Comparison of ENCODE assay signal across 17 cellular contexts in the genomic region with DNA sequence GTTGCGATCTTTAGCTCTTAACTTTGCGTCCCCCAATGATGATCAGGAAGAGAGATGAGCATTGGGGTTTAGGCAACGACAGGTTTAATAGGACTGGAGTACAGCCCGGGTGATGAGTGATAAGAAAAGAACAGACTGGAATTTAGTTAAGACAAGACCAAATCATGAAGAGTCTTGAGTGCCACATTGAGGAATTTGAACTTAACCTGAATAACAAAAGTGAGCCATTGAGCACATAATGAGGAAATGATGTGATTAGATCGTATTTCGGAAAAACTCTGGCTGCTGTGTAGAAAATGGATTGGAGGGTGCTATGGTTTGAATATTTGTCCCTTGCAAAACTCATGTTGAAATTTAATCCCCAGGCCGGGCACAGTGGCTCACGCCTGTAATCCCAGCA.
A peak's percentile ranks its signal among the peaks of the same experiment; 100 is the strongest.
DNase-seq lines count a peak whose midpoint lies in the region; ATAC-seq and TF ChIP-seq lines count a peak whose summit lies in the region.
"Had no signal": no experiment of that assay in that cellular context is flagged by ENCODE, and none has a peak within 500 bp of the region (broad histone marks: within the 10 kb centered on the region; RNA-seq: fewer than 3 reads in every experiment).

No MANE protein-coding gene starts in this region.

- H3K27me3 ChIP-seq in tibial artery (no peaks in the 10 kb centered on the region), BE2C (no peaks in the 10 kb centered on the region)

- H3K27ac Mint-ChIP-seq in activated naive CD4-positive, alpha-beta T cell treated with anti-CD3 and anti-CD28 coated beads, Interleukin-2, amount 10 ng/mL, durations not matched to agents 7 days and 5 days, result peak overlapping the region; percentile 28
- peak overlapping the region in 1 of 2 donors; percentile 93 for H3K27ac Mint-ChIP-seq in activated naive CD4-positive, alpha-beta T cell treated with anti-CD3 and anti-CD28 coated beads, Interleukin-2, amount 50 U/mL, for 72 hours
- H3K27ac Mint-ChIP-seq in activated CD4-positive, alpha-beta memory T cell treated with anti-CD3 and anti-CD28 coated beads, Interleukin-2, amount 10 ng/mL, durations not matched to agents 7 days and 5 days, result peak overlapping the region; percentile 98
- peak overlapping the region; percentile 22 to 100 (median 96) for H3K27ac Mint-ChIP-seq in immature natural killer cell

- H3K36me3 ChIP-seq in tibial artery (no peaks in the 10 kb centered on the region), BE2C (no peaks in the 10 kb centered on the region)
- H3K36me3 ChIP-seq: HAP-1 had no signal

- H3K36me3 Mint-ChIP-seq in activated naive CD4-positive, alpha-beta T cell treated with anti-CD3 and anti-CD28 coated beads, Interleukin-2, amount 10 ng/mL, durations not matched to agents 7 days and 5 days, result no peaks in the 10 kb centered on the region
- H3K36me3 Mint-ChIP-seq in activated naive CD4-positive, alpha-beta T cell treated with anti-CD3 and anti-CD28 coated beads, Interleukin-2, amount 50 U/mL, for 72 hours, result peaks cover 5 to 10% of the 10 kb centered on the region in 2 donors
- H3K36me3 Mint-ChIP-seq in activated CD4-positive, alpha-beta memory T cell treated with anti-CD3 and anti-CD28 coated beads, Interleukin-2, amount 10 ng/mL, durations not matched to agents 7 days and 5 days (ENCODE audit: low read depth), result peaks cover 9% of the 10 kb centered on the region
- no peaks in the 10 kb centered on the region for H3K36me3 Mint-ChIP-seq in immature natural killer cell

- intact Hi-C loops in tibial artery (cut with DNase I; ENCODE audit: low total_unique reads), result loop anchor here (5.0 to 10.0 kb wide), 2 partner anchors 75 to 87 kb away; a partner anchor contains a TSS

- ATAC-seq in activated naive CD4-positive, alpha-beta T cell treated with anti-CD3 and anti-CD28 coated beads, Interleukin-2, amount 50 U/mL, for 72 hours, result no peak
- ATAC-seq in GM19467 (IDR thresholded peaks at IDR 0.05; ENCODE audit: unreplicated experiment), result no peak
- no peak for ATAC-seq in GM21737 (IDR thresholded peaks at IDR 0.05; ENCODE audit: unreplicated experiment)
- ATAC-seq: left lobe of liver, right cardiac atrium had no signal

- no peaks in the 10 kb centered on the region for H3K9me3 Mint-ChIP-seq in activated naive CD4-positive, alpha-beta T cell treated with anti-CD3 and anti-CD28 coated beads, Interleukin-2, amount 10 ng/mL, durations not matched to agents 7 days and 5 days
- peaks cover 0 to 7% of the 10 kb centered on the region in 2 donors for H3K9me3 Mint-ChIP-seq in activated naive CD4-positive, alpha-beta T cell treated with anti-CD3 and anti-CD28 coated beads, Interleukin-2, amount 50 U/mL, for 72 hours
- H3K9me3 Mint-ChIP-seq in activated CD4-positive, alpha-beta memory T cell treated with anti-CD3 and anti-CD28 coated beads, Interleukin-2, amount 10 ng/mL, durations not matched to agents 7 days and 5 days, result no peaks in the 10 kb centered on the region
- H3K9me3 Mint-ChIP-seq in immature natural killer cell, result no peaks in the 10 kb centered on the region

- H3K4me1 ChIP-seq in tibial artery (peaks cover 0 to 26% (median 18%) of the 10 kb centered on the region in 4 donors), BE2C (0 out of 2 replicates have a peak, but pooled peaks cover 6% of the 10 kb centered on the region)

- no peak for TF ChIP-seq CTCF in tibial artery (IDR thresholded peaks at IDR 0.05)
- no peak for TF ChIP-seq CTCF in BE2C (IDR thresholded peaks at IDR 0.05; ENCODE audit: low read depth, low read length)

- no peak for DNase-seq in activated naive CD4-positive, alpha-beta T cell treated with anti-CD3 and anti-CD28 coated beads, Interleukin-2, amount 10 ng/mL, durations not matched to agents 7 days and 5 days
- DNase-seq in activated naive CD4-positive, alpha-beta T cell treated with anti-CD3 and anti-CD28 coated beads, Interleukin-2, amount 50 U/mL, for 72 hours (ENCODE audit: low spot score in 2 of 2), result no peak
- DNase-seq in activated CD4-positive, alpha-beta memory T cell treated with anti-CD3 and anti-CD28 coated beads, Interleukin-2, amount 10 ng/mL, durations not matched to agents 7 days and 5 days, result no peak
- no peak for DNase-seq in immature natural killer cell
- no peak for DNase-seq in tibial artery
- DNase-seq in BE2C, result no peak
- DNase-seq: anterior cingulate cortex; dermis blood vessel endothelial cell; hippocampal formation; NCI-H1436 treated with DMSO at 0.1 percent for 48 hours; NCI-H446 treated with DMSO at 0.1 percent for 48 hours; right cardiac atrium; stimulated activated CD4-positive, alpha-beta T cell treated with anti-CD3 and anti-CD28 coated beads, Interleukin-2, amount 100 ng/mL, for 48 hours had no signal

- H3K4me3 ChIP-seq in tibial artery (no peak overlapping the region), BE2C (ENCODE audit: low read depth, low read length) (no peak overlapping the region)
- H3K4me3 ChIP-seq: HAP-1 had no signal

- H3K4me3 Mint-ChIP-seq in activated naive CD4-positive, alpha-beta T cell treated with anti-CD3 and anti-CD28 coated beads, Interleukin-2, amount 10 ng/mL, durations not matched to agents 7 days and 5 days, result peak overlapping the region; percentile 2
- no peak overlapping the region for H3K4me3 Mint-ChIP-seq in activated CD4-positive, alpha-beta memory T cell treated with anti-CD3 and anti-CD28 coated beads, Interleukin-2, amount 10 ng/mL, durations not matched to agents 7 days and 5 days
- peak overlapping the region; percentile 95 to 98 (median 97) for H3K4me3 Mint-ChIP-seq in immature natural killer cell

- CTCF ChIA-PET in activated naive CD4-positive, alpha-beta T cell treated with anti-CD3 and anti-CD28 coated beads, Interleukin-2, amount 10 ng/mL, durations not matched to agents 7 days and 5 days (lab: Charles Lee), result interaction anchor here (1.6 kb wide), 1 partner anchor 39 kb away, joined by 5 read pairs; no protein-coding TSS in a partner anchor
- CTCF ChIA-PET in activated CD4-positive, alpha-beta memory T cell treated with anti-CD3 and anti-CD28 coated beads, Interleukin-2, amount 10 ng/mL, durations not matched to agents 7 days and 5 days (lab: Charles Lee), result interaction anchor here (2.0 kb wide), 1 partner anchor 83 kb away, joined by 10 read pairs; no protein-coding TSS in a partner anchor

- no peaks in the 10 kb centered on the region for H3K27me3 Mint-ChIP-seq in activated naive CD4-positive, alpha-beta T cell treated with anti-CD3 and anti-CD28 coated beads, Interleukin-2, amount 10 ng/mL, durations not matched to agents 7 days and 5 days
- no peaks in the 10 kb centered on the region for H3K27me3 Mint-ChIP-seq in activated CD4-positive, alpha-beta memory T cell treated with anti-CD3 and anti-CD28 coated beads, Interleukin-2, amount 10 ng/mL, durations not matched to agents 7 days and 5 days
- H3K27me3 Mint-ChIP-seq in immature natural killer cell (ENCODE audit: low read depth in 3 of 3), result peaks cover 8 to 15% (median 9%) of the 10 kb centered on the region in 3 donors

- peak overlapping the region; percentile 91 to 92 for H3K27ac ChIP-seq in tibial artery

- no peaks in the 10 kb centered on the region for H3K9me3 ChIP-seq in tibial artery
- no peaks in the 10 kb centered on the region for H3K9me3 ChIP-seq in BE2C
- H3K9me3 ChIP-seq: HAP-1 had no signal

- POLR2A ChIA-PET in activated CD4-positive, alpha-beta memory T cell treated with anti-CD3 and anti-CD28 coated beads, Interleukin-2, amount 10 ng/mL, durations not matched to agents 7 days and 5 days (lab: Charles Lee), result interaction anchor here (0.6 to 4.4 kb wide), 5 partner anchors 8 to 298 kb away, joined by 3 to 73 read pairs (median 17); a partner anchor contains a TSS

- H3K4me1 Mint-ChIP-seq in activated naive CD4-positive, alpha-beta T cell treated with anti-CD3 and anti-CD28 coated beads, Interleukin-2, amount 10 ng/mL, durations not matched to agents 7 days and 5 days, result peaks cover 67% of the 10 kb centered on the region
- H3K4me1 Mint-ChIP-seq in activated CD4-positive, alpha-beta memory T cell treated with anti-CD3 and anti-CD28 coated beads, Interleukin-2, amount 10 ng/mL, durations not matched to agents 7 days and 5 days, result peaks cover 56% of the 10 kb centered on the region
- H3K4me1 Mint-ChIP-seq in immature natural killer cell, result peaks cover 49 to 63% of the 10 kb centered on the region in 2 donors
